8 cellular contexts compared by ENCODE assay signal in genomic region chr3:143848707-143849106, GRCh38. TPM values are rescaled to one million over a fixed set of nuclear protein-coding genes. Genes with fewer than 3 reads are reported as not detected.
DNase-seq lines count a peak whose midpoint lies in the region; ATAC-seq and TF ChIP-seq lines count a peak whose summit lies in the region.

No MANE protein-coding gene starts in this region.

- peaks cover 20% of the 10 kb centered on the region for H3K4me1 Mint-ChIP-seq in osteocyte (ENCODE audit: unreplicated experiment)

- H3F3A ChIP-seq in DOHH2 (ENCODE audit: control insufficient read depth, insufficient read depth), result no peaks in the 10 kb centered on the region

- DNase-seq in breast epithelium (ENCODE audit: low spot score in 2 of 2) (no peak), osteocyte (ENCODE audit: extremely low spot score, unreplicated experiment) (no peak), A172 (ENCODE audit: low spot score) (no peak), putamen (ENCODE audit: low spot score) (no peak)

- H3K9me3 Mint-ChIP-seq in osteocyte (ENCODE audit: unreplicated experiment), result no peaks in the 10 kb centered on the region

- no peaks in the 10 kb centered on the region for H4K20me1 ChIP-seq in DOHH2 (ENCODE audit: control insufficient read depth, insufficient read depth, low read depth, low read length)

- H3K27me3 ChIP-seq in DOHH2 (ENCODE audit: control insufficient read depth, low read length) (no peaks in the 10 kb centered on the region), breast epithelium (no peaks in the 10 kb centered on the region)

- intact Hi-C loops in breast epithelium (cut with DNase I; ENCODE audit: low total_unique reads), result no loop called here

- no peaks in the 10 kb centered on the region for H3K36me3 Mint-ChIP-seq in osteocyte (ENCODE audit: unreplicated experiment)

- H3K4me3 ChIP-seq in DOHH2 (ENCODE audit: low read length) (peak overlapping the region; percentile 76), breast epithelium (peak overlapping the region in 2 of 3 donors; percentile 58 to 71)

- no peaks in the 10 kb centered on the region for H3K36me3 ChIP-seq in DOHH2 (ENCODE audit: control insufficient read depth, low read length)
- no peaks in the 10 kb centered on the region for H3K36me3 ChIP-seq in breast epithelium

- peaks cover 4% of the 10 kb centered on the region for H3K27me3 Mint-ChIP-seq in osteocyte (ENCODE audit: unreplicated experiment)

- H3K9me3 ChIP-seq in DOHH2 (ENCODE audit: control insufficient read depth, insufficient read depth, low read length) (no peaks in the 10 kb centered on the region), breast epithelium (no peaks in the 10 kb centered on the region)

- peak overlapping the region; percentile 75 for H3K4me2 ChIP-seq in DOHH2 (ENCODE audit: low read length)

- H3K4me1 ChIP-seq in DOHH2 (ENCODE audit: control insufficient read depth, low read length) (peaks cover 18% of the 10 kb centered on the region), breast epithelium (peaks cover 0 to 3% of the 10 kb centered on the region in 2 donors)

- H3K4me3 Mint-ChIP-seq in osteocyte (ENCODE audit: unreplicated experiment), result peak overlapping the region; percentile 89

- H3K27ac ChIP-seq in DOHH2 (ENCODE audit: low read depth, low read length) (no peak overlapping the region), breast epithelium (peak overlapping the region in 1 of 2 donors; percentile 62)

- no peaks in the 10 kb centered on the region for H3K79me2 ChIP-seq in DOHH2 (ENCODE audit: control insufficient read depth, low read length)

- ATAC-seq in HG03108 (IDR thresholded peaks at IDR 0.05; ENCODE audit: unreplicated experiment) (peak; percentile 1), HG03095 (IDR thresholded peaks at IDR 0.05; ENCODE audit: unreplicated experiment) (no peak), HG02973 (IDR thresholded peaks at IDR 0.05; ENCODE audit: unreplicated experiment) (no peak)

- H3K9me2 ChIP-seq in DOHH2 (replicated peaks; ENCODE audit: control insufficient read depth, low read length), result no peaks in the 10 kb centered on the region

- peak overlapping the region; percentile 79 for H3K27ac Mint-ChIP-seq in osteocyte (ENCODE audit: unreplicated experiment)

- no peak for TF ChIP-seq POLR2A in breast epithelium (IDR thresholded peaks at IDR 0.05)

- TF ChIP-seq CTCF in DOHH2 (IDR thresholded peaks at IDR 0.05; ENCODE audit: low read depth, low read length, poor library complexity, severe bottlenecking), result no peak
- TF ChIP-seq CTCF in breast epithelium (IDR thresholded peaks at IDR 0.05), result no peak
- TF ChIP-seq CTCF in osteocyte (IDR thresholded peaks at IDR 0.05), result no peak

RNA-seq across cellular contexts. Expression of gene SLC9A9, which starts 0.4 kb away (rescaled TPM):
- 10 to 100 TPM in 1 of 3 donors, 1 to 10 TPM in 2; 6.2 to 17.3 (median 7.8) TPM for total RNA-seq in breast epithelium
- 3.5 TPM in 2 replicates for total RNA-seq in osteocyte
- total RNA-seq in A172 (2014; rRNA removed; shearing (Covaris generic)), result 1.1 and 1.8 TPM in 2 replicates
